2 cellular contexts compared by ENCODE assay signal in genomic region chr21:44752701-44753235, GRCh38.
TF ChIP-seq lines count a peak whose summit lies in the region.

No MANE protein-coding gene starts in this region.

TF ChIP-seq in HepG2, 621 proteins besides CTCF, POLR2A, EP300 and RAD21:
- TF ChIP-seq MNT (IDR thresholded peaks at IDR 0.05): peak; percentile 89
- no peak for TF ChIP-seq ETV6 (CRISPR knock-in tag; conservative IDR thresholded peaks at IDR 0.05)
- TF ChIP-seq PCBP2 (optimal IDR thresholded peaks at IDR 0.05; ENCODE audit: low read depth, low read length, poor library complexity, severe bottlenecking): peak; percentile 28
TF ChIP-seq in HepG2: peak in this region for 2.

TF ChIP-seq in SK-N-SH treated with all-trans-retinoic acid at 6 μM for 48 hours, 23 proteins besides CTCF, POLR2A, EP300 and RAD21:
- TF ChIP-seq ZFP30 (CRISPR knock-in tag; IDR thresholded peaks at IDR 0.05): no peak
- TF ChIP-seq ARNTL (CRISPR knock-in tag; IDR thresholded peaks at IDR 0.05; ENCODE audit: borderline replicate concordance, low read depth): no peak
- TF ChIP-seq OSR1 (CRISPR knock-in tag; IDR thresholded peaks at IDR 0.05): no peak
TF ChIP-seq in SK-N-SH treated with all-trans-retinoic acid at 6 μM for 48 hours: peak in this region for 0.
